ENCODE assay signal across 1 cellular context in genomic region chr3:57164606-57165573, GRCh38.
TF ChIP-seq lines count a peak whose summit lies in the region.

IL17RD (minus strand) TSS chr3:57165353; CDS start chr3:57165286, 67 bp downstream.

TF ChIP-seq in HepG2, 621 proteins besides CTCF, POLR2A, EP300 and RAD21 (continued from another document and continues in another):
- TF ChIP-seq HIC2 (CRISPR knock-in tag; IDR thresholded peaks at IDR 0.05; ENCODE audit: low read depth) (no peak), GABPB1 (CRISPR knock-in tag; IDR thresholded peaks at IDR 0.05) (peak; percentile 45; the same call in 1 of the 2 replicates), CCDC6 (CRISPR knock-in tag; IDR thresholded peaks at IDR 0.05) (no peak), KMT2B (CRISPR knock-in tag; IDR thresholded peaks at IDR 0.05) (no peak), ZNF263 (CRISPR knock-in tag; IDR thresholded peaks at IDR 0.05) (peak; percentile 84), ZBED4 (CRISPR knock-in tag; IDR thresholded peaks at IDR 0.05; ENCODE audit: borderline replicate concordance) (no peak), ETS1 (CRISPR knock-in tag; IDR thresholded peaks at IDR 0.05) (no peak), EZH2 (conservative IDR thresholded peaks at IDR 0.05; ENCODE audit: low read depth, low read length) (0 out of 2 replicates have a peak, but pooled peaks have one; percentile 78), MED8 (CRISPR knock-in tag; IDR thresholded peaks at IDR 0.05; ENCODE audit: insufficient replicate concordance) (no peak), ZNF468 (CRISPR knock-in tag; IDR thresholded peaks at IDR 0.05) (0 out of 2 replicates have a peak, but pooled peaks have one; percentile 33), TAF1 (CRISPR knock-in tag; IDR thresholded peaks at IDR 0.05) (no peak), MYC (CRISPR knock-in tag; IDR thresholded peaks at IDR 0.05; ENCODE audit: borderline replicate concordance) (no peak; the same call in 1 of the 2 replicates), ZNF841 (CRISPR knock-in tag; IDR thresholded peaks at IDR 0.05; ENCODE audit: borderline replicate concordance) (no peak), ZNF10 (CRISPR knock-in tag; IDR thresholded peaks at IDR 0.05; ENCODE audit: borderline replicate concordance, low read depth) (no peak), ELK4 (CRISPR knock-in tag; IDR thresholded peaks at IDR 0.05; ENCODE audit: borderline replicate concordance) (0 out of 2 replicates have a peak, but pooled peaks have one; percentile 33), MATR3 (CRISPR knock-in tag; IDR thresholded peaks at IDR 0.05) (no peak), U2AF2 (IDR thresholded peaks at IDR 0.05; ENCODE audit: low read depth, low read length) (no peak), EED (CRISPR knock-in tag; IDR thresholded peaks at IDR 0.05) (peak; percentile 72; the same call in 1 of the 2 replicates), KAT7 (CRISPR knock-in tag; IDR thresholded peaks at IDR 0.05; ENCODE audit: borderline replicate concordance) (no peak), ZFP91 (CRISPR knock-in tag; IDR thresholded peaks at IDR 0.05; ENCODE audit: borderline replicate concordance) (peak; percentile 42; the same call in 1 of the 2 replicates), RXRA (CRISPR knock-in tag; IDR thresholded peaks at IDR 0.05) (no peak), ZNF225 (CRISPR knock-in tag; IDR thresholded peaks at IDR 0.05) (no peak), ZNF563 (CRISPR knock-in tag; IDR thresholded peaks at IDR 0.05) (no peak), ZNF674 (CRISPR knock-in tag; IDR thresholded peaks at IDR 0.05; ENCODE audit: low read depth) (no peak), ZBTB3 (CRISPR knock-in tag; IDR thresholded peaks at IDR 0.05; ENCODE audit: borderline replicate concordance, low read depth) (no peak), SIX4 (CRISPR knock-in tag; IDR thresholded peaks at IDR 0.05) (no peak), DMAP1 (CRISPR knock-in tag; IDR thresholded peaks at IDR 0.05) (no peak), BRCA1 (CRISPR knock-in tag; IDR thresholded peaks at IDR 0.05) (no peak), ARID2 (CRISPR knock-in tag; IDR thresholded peaks at IDR 0.05; ENCODE audit: borderline replicate concordance) (no peak), ZMYM3 (CRISPR knock-in tag; IDR thresholded peaks at IDR 0.05) (no peak), ATF7 (IDR thresholded peaks at IDR 0.05) (no peak), ATF7 (CRISPR knock-in tag; IDR thresholded peaks at IDR 0.05) (no peak), KLF13 (CRISPR knock-in tag; IDR thresholded peaks at IDR 0.05) (no peak), ZNF558 (CRISPR knock-in tag; IDR thresholded peaks at IDR 0.05; ENCODE audit: borderline replicate concordance) (no peak; the same call in 1 of the 2 replicates), ZNF329 (CRISPR knock-in tag; IDR thresholded peaks at IDR 0.05; ENCODE audit: low read depth) (0 out of 2 replicates have a peak, but pooled peaks have one; percentile 57), GATAD2A (CRISPR knock-in tag; IDR thresholded peaks at IDR 0.05) (no peak), ZNF879 (CRISPR knock-in tag; IDR thresholded peaks at IDR 0.05) (no peak), ZNF703 (CRISPR knock-in tag; IDR thresholded peaks at IDR 0.05; ENCODE audit: borderline replicate concordance) (no peak), TMF1 (CRISPR knock-in tag; IDR thresholded peaks at IDR 0.05; ENCODE audit: low read depth) (0 out of 2 replicates have a peak, but pooled peaks have one; percentile 36), CEBPG (CRISPR knock-in tag; IDR thresholded peaks at IDR 0.05) (no peak), ZNF704 (CRISPR knock-in tag; IDR thresholded peaks at IDR 0.05; ENCODE audit: borderline replicate concordance) (no peak), CBX1 (IDR thresholded peaks at IDR 0.05; ENCODE audit: low read depth) (no peak), LBX2 (CRISPR knock-in tag; IDR thresholded peaks at IDR 0.05; ENCODE audit: borderline replicate concordance) (no peak), ZNF547 (CRISPR knock-in tag; IDR thresholded peaks at IDR 0.05) (0 out of 2 replicates have a peak, but pooled peaks have one; percentile 38), ZNF251 (CRISPR knock-in tag; IDR thresholded peaks at IDR 0.05) (no peak), ZNF713 (CRISPR knock-in tag; IDR thresholded peaks at IDR 0.05) (no peak), SALL1 (CRISPR knock-in tag; IDR thresholded peaks at IDR 0.05) (peak; percentile 31; the same call in 1 of the 2 replicates), MED1 (CRISPR knock-in tag; IDR thresholded peaks at IDR 0.05) (no peak)
- TF ChIP-seq, protein P1, sequence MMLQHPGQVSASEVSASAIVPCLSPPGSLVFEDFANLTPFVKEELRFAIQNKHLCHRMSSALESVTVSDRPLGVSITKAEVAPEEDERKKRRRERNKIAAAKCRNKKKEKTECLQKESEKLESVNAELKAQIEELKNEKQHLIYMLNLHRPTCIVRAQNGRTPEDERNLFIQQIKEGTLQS (CRISPR knock-in tag; IDR thresholded peaks at IDR 0.05) = no peak
- TF ChIP-seq, protein P2, sequence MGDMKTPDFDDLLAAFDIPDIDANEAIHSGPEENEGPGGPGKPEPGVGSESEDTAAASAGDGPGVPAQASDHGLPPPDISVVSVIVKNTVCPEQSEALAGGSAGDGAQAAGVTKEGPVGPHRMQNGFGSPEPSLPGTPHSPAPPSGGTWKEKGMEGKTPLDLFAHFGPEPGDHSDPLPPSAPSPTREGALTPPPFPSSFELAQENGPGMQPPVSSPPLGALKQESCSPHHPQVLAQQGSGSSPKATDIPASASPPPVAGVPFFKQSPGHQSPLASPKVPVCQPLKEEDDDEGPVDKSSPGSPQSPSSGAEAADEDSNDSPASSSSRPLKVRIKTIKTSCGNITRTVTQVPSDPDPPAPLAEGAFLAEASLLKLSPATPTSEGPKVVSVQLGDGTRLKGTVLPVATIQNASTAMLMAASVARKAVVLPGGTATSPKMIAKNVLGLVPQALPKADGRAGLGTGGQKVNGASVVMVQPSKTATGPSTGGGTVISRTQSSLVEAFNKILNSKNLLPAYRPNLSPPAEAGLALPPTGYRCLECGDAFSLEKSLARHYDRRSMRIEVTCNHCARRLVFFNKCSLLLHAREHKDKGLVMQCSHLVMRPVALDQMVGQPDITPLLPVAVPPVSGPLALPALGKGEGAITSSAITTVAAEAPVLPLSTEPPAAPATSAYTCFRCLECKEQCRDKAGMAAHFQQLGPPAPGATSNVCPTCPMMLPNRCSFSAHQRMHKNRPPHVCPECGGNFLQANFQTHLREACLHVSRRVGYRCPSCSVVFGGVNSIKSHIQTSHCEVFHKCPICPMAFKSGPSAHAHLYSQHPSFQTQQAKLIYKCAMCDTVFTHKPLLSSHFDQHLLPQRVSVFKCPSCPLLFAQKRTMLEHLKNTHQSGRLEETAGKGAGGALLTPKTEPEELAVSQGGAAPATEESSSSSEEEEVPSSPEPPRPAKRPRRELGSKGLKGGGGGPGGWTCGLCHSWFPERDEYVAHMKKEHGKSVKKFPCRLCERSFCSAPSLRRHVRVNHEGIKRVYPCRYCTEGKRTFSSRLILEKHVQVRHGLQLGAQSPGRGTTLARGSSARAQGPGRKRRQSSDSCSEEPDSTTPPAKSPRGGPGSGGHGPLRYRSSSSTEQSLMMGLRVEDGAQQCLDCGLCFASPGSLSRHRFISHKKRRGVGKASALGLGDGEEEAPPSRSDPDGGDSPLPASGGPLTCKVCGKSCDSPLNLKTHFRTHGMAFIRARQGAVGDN (CRISPR knock-in tag; IDR thresholded peaks at IDR 0.05) = peak; percentile 77
- TF ChIP-seq, protein P3, sequence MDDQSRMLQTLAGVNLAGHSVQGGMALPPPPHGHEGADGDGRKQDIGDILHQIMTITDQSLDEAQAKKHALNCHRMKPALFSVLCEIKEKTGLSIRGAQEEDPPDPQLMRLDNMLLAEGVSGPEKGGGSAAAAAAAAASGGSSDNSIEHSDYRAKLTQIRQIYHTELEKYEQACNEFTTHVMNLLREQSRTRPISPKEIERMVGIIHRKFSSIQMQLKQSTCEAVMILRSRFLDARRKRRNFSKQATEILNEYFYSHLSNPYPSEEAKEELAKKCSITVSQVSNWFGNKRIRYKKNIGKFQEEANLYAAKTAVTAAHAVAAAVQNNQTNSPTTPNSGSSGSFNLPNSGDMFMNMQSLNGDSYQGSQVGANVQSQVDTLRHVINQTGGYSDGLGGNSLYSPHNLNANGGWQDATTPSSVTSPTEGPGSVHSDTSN (CRISPR knock-in tag; IDR thresholded peaks at IDR 0.05; ENCODE audit: borderline replicate concordance) = no peak
